20 cellular contexts compared by ENCODE assay signal in genomic region chr6:3619800-3620199, GRCh38.
"Had no signal": no experiment of that assay in that cellular context is flagged by ENCODE, and none has a peak within 500 bp of the region (broad histone marks: within the 10 kb centered on the region; RNA-seq: fewer than 3 reads in every experiment).

No MANE protein-coding gene starts in this region.

- DNase-seq: KBM-7, MV-4-11, NCI-H1048, NCI-H1105, NCI-H1417, NCI-H1436 treated with DMSO at 0.1 percent for 48 hours, NCI-H1694, NCI-H187 treated with DMSO at 0.1 percent for 48 hours, NCI-H2029 treated with DMSO at 0.1 percent for 48 hours, NCI-H2171 treated with DMSO at 0.1 percent for 48 hours, NCI-H345, NCI-H446 treated with DMSO at 0.1 percent for 48 hours, NCI-H510A treated with DMSO at 0.1 percent for 48 hours, NCI-H526, NCI-H82, Right ventricle myocardium superior, RPMI8226, SIG-M5 had no signal

- H3K27me3 ChIP-seq: SJSA1 had no signal

- H3K9me3 ChIP-seq: SJSA1 had no signal

- H3K4me1 ChIP-seq: SJSA1 had no signal

- H3K27ac ChIP-seq: SJSA1, SK-N-MC had no signal

- H3K36me3 ChIP-seq: SJSA1 had no signal

- H3K4me3 ChIP-seq: SJSA1, SK-N-MC had no signal
